Comparison of ENCODE assay signal across 17 cellular contexts in the genomic region with DNA sequence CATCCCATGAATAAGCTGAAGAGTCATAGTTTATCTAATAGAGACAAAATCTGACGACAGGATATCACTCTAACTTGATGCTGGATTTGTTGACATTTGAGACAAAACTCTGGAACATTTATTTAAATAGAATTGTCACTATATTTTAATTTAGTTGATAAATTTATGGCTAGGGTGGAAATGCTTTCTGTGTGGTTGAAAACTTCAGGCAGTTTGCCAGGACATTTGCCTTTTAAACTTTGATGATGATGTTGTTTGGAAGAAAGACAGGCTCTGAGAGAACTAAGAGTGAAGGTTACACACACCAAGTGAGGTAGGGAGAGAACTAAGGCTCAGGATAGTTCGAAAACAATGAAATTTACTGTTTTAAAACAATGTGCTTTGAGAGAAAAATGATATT.
DNase-seq lines count a peak whose midpoint lies in the region; ATAC-seq and TF ChIP-seq lines count a peak whose summit lies in the region.
"Had no signal": no experiment of that assay in that cellular context is flagged by ENCODE, and none has a peak within 500 bp of the region (broad histone marks: within the 10 kb centered on the region; RNA-seq: fewer than 3 reads in every experiment).

No MANE protein-coding gene starts in this region.

- H3K36me3 Mint-ChIP-seq in immature natural killer cell = no peaks in the 10 kb centered on the region

- in situ Hi-C loops in Caki2 (cut with HindIII; ENCODE audit: low pct_unique_long_range_greater_than_20kb, low sequenced_read_pairs) = no loop called here

- H3K9me3 ChIP-seq in prostate gland = no peaks in the 10 kb centered on the region
- no peaks in the 10 kb centered on the region for H3K9me3 ChIP-seq in effector memory CD4-positive, alpha-beta T cell (ENCODE audit: control insufficient read depth, low read length)
- H3K9me3 ChIP-seq: heart left ventricle, pancreas had no signal

- no peaks in the 10 kb centered on the region for H3K4me1 Mint-ChIP-seq in immature natural killer cell

- H3K27me3 ChIP-seq in prostate gland (replicated peaks; ENCODE audit: insufficient read depth) = no peaks in the 10 kb centered on the region
- H3K27me3 ChIP-seq in effector memory CD4-positive, alpha-beta T cell (replicated peaks; ENCODE audit: control insufficient read depth, insufficient read depth, low read length, poor library complexity, severe bottlenecking) = no peaks in the 10 kb centered on the region
- H3K27me3 ChIP-seq: heart left ventricle, pancreas had no signal

- H3K36me3 ChIP-seq in prostate gland = no peaks in the 10 kb centered on the region
- H3K36me3 ChIP-seq in effector memory CD4-positive, alpha-beta T cell (ENCODE audit: control insufficient read depth, insufficient read depth, low read length) = no peaks in the 10 kb centered on the region
- H3K36me3 ChIP-seq: heart left ventricle, pancreas had no signal

- WGBS in prostate gland = 16% methylated on average over 2 of the region's 2 CpGs

- H3K4me1 ChIP-seq in prostate gland (replicated peaks) = no peaks in the 10 kb centered on the region
- no peaks in the 10 kb centered on the region for H3K4me1 ChIP-seq in effector memory CD4-positive, alpha-beta T cell (ENCODE audit: control insufficient read depth, insufficient read depth, low read length, poor library complexity, severe bottlenecking)

- H3K4me3 Mint-ChIP-seq in immature natural killer cell = no peak overlapping the region

- peak; percentile 55 for ATAC-seq in SK-N-SH treated with all-trans-retinoic acid at 6 μM for 48 hours
- no peak for ATAC-seq in HG02678 (IDR thresholded peaks at IDR 0.05; ENCODE audit: unreplicated experiment)
- ATAC-seq: activated CD4-positive, CD25-positive, alpha-beta regulatory T cell treated with anti-CD3 and anti-CD28 coated beads, Interleukin-2, amount 50 U/mL, for 24 hours had no signal

- H3K9me3 Mint-ChIP-seq in immature natural killer cell = peaks cover 0 to 6% (median 3%) of the 10 kb centered on the region in 6 donors

- peak overlapping the region; percentile 47 to 55 for H3K27ac ChIP-seq in prostate gland
- H3K27ac ChIP-seq in effector memory CD4-positive, alpha-beta T cell (ENCODE audit: insufficient read depth, low read length, poor library complexity, severe bottlenecking) = no peak overlapping the region
- H3K27ac ChIP-seq: heart left ventricle had no signal

- H3K27me3 Mint-ChIP-seq in immature natural killer cell (ENCODE audit: low read depth in 3 of 3) = peaks cover 0 to 3% (median 1%) of the 10 kb centered on the region in 3 donors

- intact Hi-C loops in prostate gland (cut with DNase I) = no loop called here

- DNase-seq in Caki2 (ENCODE audit: low read depth) = peak; percentile 34
- DNase-seq in fibroblast of mammary gland (ENCODE audit: low read depth) = peak; percentile 38
- no peak for DNase-seq in prostate gland (ENCODE audit: low spot score)
- no peak for DNase-seq in effector memory CD4-positive, alpha-beta T cell
- no peak for DNase-seq in GM10266 (ENCODE audit: extremely low spot score)
- no peak for DNase-seq in immature natural killer cell
- DNase-seq: activated CD8-positive, alpha-beta memory T cell treated with anti-CD3 and anti-CD28 coated beads, Interleukin-2, amount 50 U/mL, for 48 hours; activated naive CD4-positive, alpha-beta T cell treated with anti-CD3 and anti-CD28 coated beads, Interleukin-2, amount 50 U/mL, for 16 hours; central memory CD4-positive, alpha-beta T cell; COR-L47; heart left ventricle; NCI-H2107; pancreas; stimulated activated CD4-positive, alpha-beta T cell treated with anti-CD3 and anti-CD28 coated beads, Interleukin-15, amount 100 ng/mL, for 24 hours had no signal

- no peak for TF ChIP-seq POLR2A in prostate gland (IDR thresholded peaks at IDR 0.05)

- H3K4me3 ChIP-seq in fibroblast of mammary gland (ENCODE audit: control insufficient read depth, low read depth, low read length) (no peak overlapping the region), prostate gland (no peak overlapping the region)
- no peak overlapping the region for H3K4me3 ChIP-seq in effector memory CD4-positive, alpha-beta T cell (ENCODE audit: insufficient read depth, low read depth, low read length, poor library complexity, severe bottlenecking)
- H3K4me3 ChIP-seq: heart left ventricle, pancreas had no signal

- TF ChIP-seq CTCF in fibroblast of mammary gland (conservative IDR thresholded peaks at IDR 0.05; ENCODE audit: control insufficient read depth, insufficient read depth, low read depth, low read length) = no peak
- no peak for TF ChIP-seq CTCF in prostate gland (IDR thresholded peaks at IDR 0.05)
- no peak for TF ChIP-seq CTCF in GM10266 (IDR thresholded peaks at IDR 0.05; ENCODE audit: control insufficient read depth, insufficient read depth, low read depth, missing control alignments)

- H3K27ac Mint-ChIP-seq in immature natural killer cell = no peak overlapping the region

TF ChIP-seq in SK-N-SH treated with all-trans-retinoic acid at 6 μM for 48 hours, 23 proteins besides CTCF, POLR2A, EP300 and RAD21:
- no peak for TF ChIP-seq SNAI2 (CRISPR knock-in tag; IDR thresholded peaks at IDR 0.05)
- peak; percentile 70; the same call in 1 of the 2 replicates for TF ChIP-seq ZC3H10 (CRISPR knock-in tag; IDR thresholded peaks at IDR 0.05)
- TF ChIP-seq ISL1 (CRISPR knock-in tag; IDR thresholded peaks at IDR 0.05) = peak; percentile 86
- 0 out of 2 replicates have a peak, but pooled peaks have one; percentile 25 for TF ChIP-seq TOX (CRISPR knock-in tag; IDR thresholded peaks at IDR 0.05; ENCODE audit: borderline replicate concordance)
- TF ChIP-seq, protein P1, sequence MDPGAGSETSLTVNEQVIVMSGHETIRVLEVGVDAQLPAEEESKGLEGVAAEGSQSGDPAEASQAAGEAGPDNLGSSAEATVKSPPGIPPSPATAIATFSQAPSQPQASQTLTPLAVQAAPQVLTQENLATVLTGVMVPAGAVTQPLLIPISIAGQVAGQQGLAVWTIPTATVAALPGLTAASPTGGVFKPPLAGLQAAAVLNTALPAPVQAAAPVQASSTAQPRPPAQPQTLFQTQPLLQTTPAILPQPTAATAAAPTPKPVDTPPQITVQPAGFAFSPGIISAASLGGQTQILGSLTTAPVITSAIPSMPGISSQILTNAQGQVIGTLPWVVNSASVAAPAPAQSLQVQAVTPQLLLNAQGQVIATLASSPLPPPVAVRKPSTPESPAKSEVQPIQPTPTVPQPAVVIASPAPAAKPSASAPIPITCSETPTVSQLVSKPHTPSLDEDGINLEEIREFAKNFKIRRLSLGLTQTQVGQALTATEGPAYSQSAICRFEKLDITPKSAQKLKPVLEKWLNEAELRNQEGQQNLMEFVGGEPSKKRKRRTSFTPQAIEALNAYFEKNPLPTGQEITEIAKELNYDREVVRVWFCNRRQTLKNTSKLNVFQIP (CRISPR knock-in tag; IDR thresholded peaks at IDR 0.05; ENCODE audit: borderline replicate concordance, low read depth) = 0 out of 2 replicates have a peak, but pooled peaks have one; percentile 37

Comparison
In these comparisons a context has a peak if more than half of its experiments do, and no peak if none do; other contexts are left out.
1. DNase-seq: peak in Caki2 (single experiment) and fibroblast of mammary gland (single experiment); none in prostate gland (single experiment), effector memory CD4-positive, alpha-beta T cell (0 of 3), GM10266 (single experiment) and immature natural killer cell (0 of 3).